Comparison of ENCODE assay signal across 1 cellular context in genomic region chr3:127036209-127037020, GRCh38.
TF ChIP-seq lines count a peak whose summit lies in the region.

No MANE protein-coding gene starts in this region.

TF ChIP-seq in H1, 55 proteins besides CTCF, POLR2A, EP300 and RAD21 (continued from another document):
- TF ChIP-seq POLR2AphosphoS5 (IDR thresholded peaks at IDR 0.05; ENCODE audit: low read depth, low read length) (no peak), POU5F1 (IDR thresholded peaks at IDR 0.05; ENCODE audit: low read depth, low read length) (no peak), SIN3A (conservative IDR thresholded peaks at IDR 0.05 in 1 of 2, IDR thresholded peaks at IDR 0.05 in 1 of 2; ENCODE audit: low read depth in 1 of 2, low read length in 2 of 2) (no peak), NANOG (IDR thresholded peaks at IDR 0.05; ENCODE audit: insufficient read depth, low read depth, low read length, poor library complexity, severe bottlenecking) (no peak), SUZ12 (IDR thresholded peaks at IDR 0.05; ENCODE audit: low read length) (no peak)
